Comparison of ENCODE assay signal across 9 cellular contexts in genomic region chr7:130669051-130669700, GRCh38. TPM values are rescaled to one million over a fixed set of nuclear protein-coding genes. Genes with fewer than 3 reads are reported as not detected.
DNase-seq lines count a peak whose midpoint lies in the region; ATAC-seq and TF ChIP-seq lines count a peak whose summit lies in the region.
"Had no signal": no experiment of that assay in that cellular context is flagged by ENCODE, and none has a peak within 500 bp of the region (broad histone marks: within the 10 kb centered on the region; RNA-seq: fewer than 3 reads in every experiment).

No MANE protein-coding gene starts in this region.

- H3K36me3 Mint-ChIP-seq in central memory CD8-positive, alpha-beta T cell (ENCODE audit: insufficient read depth): peaks cover 3% of the 10 kb centered on the region
- H3K36me3 Mint-ChIP-seq in type B pancreatic cell: peaks cover 3% of the 10 kb centered on the region

- TF ChIP-seq CTCF in HFF-Myc (IDR thresholded peaks at IDR 0.05; ENCODE audit: low read depth, low read length, missing control alignments) (no peak), lung (IDR thresholded peaks at IDR 0.05; ENCODE audit: control extremely low read depth, extremely low read depth) (no peak), type B pancreatic cell (conservative IDR thresholded peaks at IDR 0.05) (no peak)

- DNase-seq in NCI-H2227 (lab: John Stamatoyannopoulos, UW; ENCODE audit: unreplicated experiment) (peak; percentile 78), NCI-H2227 treated with DMSO at 0.1 percent for 48 hours (lab: John Stamatoyannopoulos, UW) (no peak), HFF-Myc (ENCODE audit: extremely low read depth, low read depth) (no peak), NCI-H345 treated with DMSO at 0.1 percent for 48 hours (lab: John Stamatoyannopoulos, UW; ENCODE audit: unreplicated experiment) (peak; percentile 13), lung (ENCODE audit: low spot score) (no peak), type B pancreatic cell (ENCODE audit: extremely low spot score, unreplicated experiment) (no peak), epidermal melanocyte (ENCODE audit: insufficient read length, low spot score) (no peak)
- DNase-seq in central memory CD8-positive, alpha-beta T cell (ENCODE audit: low spot score in 2 of 2): no peak

- H3K4me1 ChIP-seq in lung (ENCODE audit: control insufficient read depth in 2 of 2, insufficient read depth in 2 of 2, low read length in 2 of 2): peaks cover 0 to 3% of the 10 kb centered on the region in 2 donors

- WGBS in lung, 2 donors: 5 to 9% methylated on average over 16 of the region's 16 CpGs

- peak overlapping the region; percentile 83 for H3K4me3 Mint-ChIP-seq in central memory CD8-positive, alpha-beta T cell
- peak overlapping the region; percentile 94 for H3K4me3 Mint-ChIP-seq in type B pancreatic cell

- no peaks in the 10 kb centered on the region for H3K9me3 ChIP-seq in lung (ENCODE audit: control insufficient read depth in 2 of 2, insufficient read depth in 1 of 2, low read length in 1 of 2)

- H3K27me3 Mint-ChIP-seq in central memory CD8-positive, alpha-beta T cell: peaks cover 15% of the 10 kb centered on the region
- no peaks in the 10 kb centered on the region for H3K27me3 Mint-ChIP-seq in type B pancreatic cell

- no peaks in the 10 kb centered on the region for H3K27me3 ChIP-seq in lung (ENCODE audit: control insufficient read depth, insufficient read depth)

- no peak overlapping the region for H3K27ac Mint-ChIP-seq in central memory CD8-positive, alpha-beta T cell (ENCODE audit: low read depth)
- H3K27ac Mint-ChIP-seq in type B pancreatic cell: peak overlapping the region; percentile 72

- peak overlapping the region; percentile 59 to 85 for H3K27ac ChIP-seq in lung (ENCODE audit: low read depth in 1 of 2, low read length in 1 of 2)

- H3K4me1 Mint-ChIP-seq in central memory CD8-positive, alpha-beta T cell: peaks cover 19% of the 10 kb centered on the region
- H3K4me1 Mint-ChIP-seq in type B pancreatic cell (ENCODE audit: unreplicated experiment): peaks cover 22% of the 10 kb centered on the region

- no peak for ATAC-seq in central memory CD8-positive, alpha-beta T cell (replicated peaks; ENCODE audit: extremely low read depth, poor library complexity, severe bottlenecking)
- ATAC-seq in lung (ENCODE audit: insufficient read depth, low FRiP score): no peak

- H3K36me3 ChIP-seq in lung (ENCODE audit: control insufficient read depth in 2 of 2, insufficient read depth in 2 of 2, low read length in 2 of 2): no peaks in the 10 kb centered on the region

- H3K4me3 ChIP-seq in HFF-Myc (replicated peaks; ENCODE audit: low read depth, low read length): peak overlapping the region; percentile 63
- peak overlapping the region; percentile 75 for H3K4me3 ChIP-seq in lung

- H3K9me3 Mint-ChIP-seq in central memory CD8-positive, alpha-beta T cell: no peaks in the 10 kb centered on the region
- H3K9me3 Mint-ChIP-seq in type B pancreatic cell: no peaks in the 10 kb centered on the region

RNA-seq across cellular contexts. Expression of gene COPG2, which starts 0.6 kb away (rescaled TPM):
- total RNA-seq in lung (10 to 100 TPM; 20.7 to 29.3 TPM), type B pancreatic cell (ENCODE audit: low replicate concordance) (51.6 and 54.0 TPM in 2 replicates)
- polyA plus RNA-seq in lung: 10 to 100 TPM in 1 of 2 donors, 1 to 10 TPM in 1; 8.9 to 12.8 TPM

RNA-seq across cellular contexts. Expression of gene TSGA13, which starts 17.2 kb away (rescaled TPM):
- total RNA-seq in lung: not detected
- polyA plus RNA-seq in lung: not detected
- total RNA-seq in type B pancreatic cell (ENCODE audit: low replicate concordance): not detected in 2 replicates
- polyA plus RNA-seq: adipose tissue had no signal

Comparison
In these comparisons a context has a peak if more than half of its experiments do, and no peak if none do; other contexts are left out.
1. DNase-seq: peak in NCI-H2227 (single experiment) and NCI-H345 treated with DMSO at 0.1 percent for 48 hours (single experiment); none in NCI-H2227 treated with DMSO at 0.1 percent for 48 hours (single experiment), HFF-Myc (single experiment), central memory CD8-positive, alpha-beta T cell (0 of 2), lung (single experiment), type B pancreatic cell (single experiment) and epidermal melanocyte (single experiment).